Comparison of ENCODE assay signal across 10 cellular contexts in genomic region chr19:45972081-45972943, GRCh38. TPM values are rescaled to one million over a fixed set of nuclear protein-coding genes. Genes with fewer than 3 reads are reported as not detected.
DNase-seq lines count a peak whose midpoint lies in the region; ATAC-seq and TF ChIP-seq lines count a peak whose summit lies in the region.
"Had no signal": no experiment of that assay in that cellular context is flagged by ENCODE, and none has a peak within 500 bp of the region (broad histone marks: within the 10 kb centered on the region; RNA-seq: fewer than 3 reads in every experiment).

No MANE protein-coding gene starts in this region.

- H3K36me3 Mint-ChIP-seq in central memory CD8-positive, alpha-beta T cell (ENCODE audit: insufficient read depth): no peaks in the 10 kb centered on the region
- H3K36me3 Mint-ChIP-seq in naive thymus-derived CD8-positive, alpha-beta T cell: peaks cover 0 to 4% (median 2%) of the 10 kb centered on the region in 3 donors

- H3K4me3 Mint-ChIP-seq in central memory CD8-positive, alpha-beta T cell: peak overlapping the region; percentile 24
- H3K4me3 Mint-ChIP-seq in naive thymus-derived CD8-positive, alpha-beta T cell: peak overlapping the region; percentile 21 to 76 (median 48)

- peaks cover 16% of the 10 kb centered on the region for H3K27me3 ChIP-seq in ascending aorta

- H3K27ac Mint-ChIP-seq in central memory CD8-positive, alpha-beta T cell (ENCODE audit: low read depth): peak overlapping the region; percentile 1
- peak overlapping the region in 7 of 10 donors; percentile 11 to 80 (median 54) for H3K27ac Mint-ChIP-seq in naive thymus-derived CD8-positive, alpha-beta T cell

- no peaks in the 10 kb centered on the region for H3K36me3 ChIP-seq in ascending aorta

- peaks cover 17% of the 10 kb centered on the region for H3K4me1 Mint-ChIP-seq in central memory CD8-positive, alpha-beta T cell
- peaks cover 14 to 28% (median 21%) of the 10 kb centered on the region in 4 donors for H3K4me1 Mint-ChIP-seq in naive thymus-derived CD8-positive, alpha-beta T cell

- no peak overlapping the region for H3K27ac ChIP-seq in ascending aorta

- peak; percentile 78 for ATAC-seq in central memory CD8-positive, alpha-beta T cell (replicated peaks; ENCODE audit: extremely low read depth, poor library complexity, severe bottlenecking)
- peak; percentile 56 to 83 for ATAC-seq in naive thymus-derived CD8-positive, alpha-beta T cell

- no peaks in the 10 kb centered on the region for H3K9me3 ChIP-seq in ascending aorta

- POLR2A ChIA-PET in naive thymus-derived CD8-positive, alpha-beta T cell (lab: Charles Lee): no interaction called here

- TF ChIP-seq POLR2A in NB4 (IDR thresholded peaks at IDR 0.05; ENCODE audit: extremely low read depth, insufficient read length): no peak

- DNase-seq in AML-193 (lab: John Stamatoyannopoulos, UW) (peak; percentile 11 to 23), NB4 (ENCODE audit: low read depth) (peak; percentile 44), ascending aorta (ENCODE audit: low spot score in 2 of 2) (no peak), hepatic stellate cell (ENCODE audit: low spot score) (no peak), NCI-H524 treated with DMSO at 0.1 percent for 48 hours (lab: John Stamatoyannopoulos, UW) (no peak), LoVo (ENCODE audit: low spot score) (no peak)
- peak in 1 of 2 donors; percentile 24 for DNase-seq in central memory CD8-positive, alpha-beta T cell (ENCODE audit: low spot score in 2 of 2)
- peak in 7 of 10 donors; percentile 4 to 74 (median 51) for DNase-seq in naive thymus-derived CD8-positive, alpha-beta T cell

- H3K9me3 Mint-ChIP-seq in central memory CD8-positive, alpha-beta T cell: no peaks in the 10 kb centered on the region
- H3K9me3 Mint-ChIP-seq in naive thymus-derived CD8-positive, alpha-beta T cell: no peaks in the 10 kb centered on the region

- TF ChIP-seq CTCF in NB4 (IDR thresholded peaks at IDR 0.05; ENCODE audit: low read depth, low read length) (no peak), ascending aorta (IDR thresholded peaks at IDR 0.05) (no peak)

- H3K4me3 ChIP-seq in NB4 (ENCODE audit: low read depth, low read length) (no peak overlapping the region), ascending aorta (peak overlapping the region in 1 of 2 donors; percentile 54)

- intact Hi-C loops in ascending aorta (cut with DNase I): no loop called here

- H3K4me1 ChIP-seq in ascending aorta: peaks cover 0 to 2% of the 10 kb centered on the region in 2 donors

- peaks cover 91% of the 10 kb centered on the region for H3K27me3 Mint-ChIP-seq in central memory CD8-positive, alpha-beta T cell
- peaks cover 54 to 91% (median 70%) of the 10 kb centered on the region in 5 donors for H3K27me3 Mint-ChIP-seq in naive thymus-derived CD8-positive, alpha-beta T cell

RNA-seq across cellular contexts. Expression of gene NOVA2, which starts 1.4 kb away (rescaled TPM):
- total RNA-seq in naive thymus-derived CD8-positive, alpha-beta T cell: not detected
- not detected for polyA plus RNA-seq in naive thymus-derived CD8-positive, alpha-beta T cell
- total RNA-seq in ascending aorta: 11.3 TPM

RNA-seq across cellular contexts. Expression of gene CCDC61, which starts 23.0 kb away (rescaled TPM):
- 10 to 100 TPM; 32.5 to 38.9 TPM for total RNA-seq in naive thymus-derived CD8-positive, alpha-beta T cell
- 10 to 100 TPM in 1 of 3 donors, 1 to 10 TPM in 2; 7.9 to 12.1 (median 8.6) TPM for polyA plus RNA-seq in naive thymus-derived CD8-positive, alpha-beta T cell
- total RNA-seq in ascending aorta: 13.7 TPM

RNA-seq across cellular contexts. Expression of gene PGLYRP1, which starts 50.5 kb away (rescaled TPM):
- not detected for total RNA-seq in naive thymus-derived CD8-positive, alpha-beta T cell
- not detected for polyA plus RNA-seq in naive thymus-derived CD8-positive, alpha-beta T cell
- not detected for total RNA-seq in ascending aorta
- total RNA-seq: HT1080, pulmonary artery endothelial cell had no signal

RNA-seq across cellular contexts. Expression of gene NANOS2, which starts 57.7 kb away (rescaled TPM):
- not detected for total RNA-seq in naive thymus-derived CD8-positive, alpha-beta T cell
- polyA plus RNA-seq in naive thymus-derived CD8-positive, alpha-beta T cell: not detected
- not detected for total RNA-seq in ascending aorta
- total RNA-seq: HT1080, pulmonary artery endothelial cell had no signal

Comparison
In these comparisons a context has a peak if more than half of its experiments do, and no peak if none do; other contexts are left out.
1. DNase-seq: peak in AML-193 (2 of 2), NB4 (single experiment) and naive thymus-derived CD8-positive, alpha-beta T cell (7 of 10); none in ascending aorta (0 of 2), hepatic stellate cell (single experiment), NCI-H524 treated with DMSO at 0.1 percent for 48 hours (single experiment) and LoVo (single experiment).
2. RNA of gene NOVA2, which starts 1.4 kb away (total RNA-seq): 11.3 TPM in ascending aorta (single experiment); not detected in naive thymus-derived CD8-positive, alpha-beta T cell; every median in the first group is over 10 times any median in the second.